In the genomic region with DNA sequence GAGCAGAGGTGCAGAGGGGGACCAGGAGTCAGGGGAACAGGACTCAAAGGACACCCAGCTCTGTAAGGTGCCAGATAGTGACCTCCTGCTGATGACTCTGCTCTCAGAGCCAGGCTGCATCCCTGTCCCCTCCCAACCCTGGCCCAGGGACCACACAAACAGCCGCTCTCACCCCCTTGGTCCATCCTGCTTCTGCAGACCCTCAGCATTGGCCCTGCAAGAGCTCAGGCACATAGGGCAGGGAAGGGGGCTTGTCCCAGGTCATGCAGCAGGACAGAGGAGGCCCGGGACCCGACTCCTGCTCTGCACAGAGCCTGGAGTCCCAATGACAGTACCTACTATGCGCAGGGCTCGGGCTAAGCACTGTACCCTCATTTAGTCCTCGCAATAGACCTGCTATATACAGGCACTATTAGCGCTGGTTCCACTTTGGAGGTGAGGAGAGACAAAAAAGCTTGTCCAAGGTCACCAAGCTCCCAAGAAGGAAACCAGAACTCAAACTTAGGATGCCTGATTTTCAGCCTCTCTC, we compare ENCODE assay signal across 17 cellular contexts. TPM values are rescaled to one million over a fixed set of nuclear protein-coding genes. Genes with fewer than 3 reads are reported as not detected.
A peak's percentile ranks its signal among the peaks of the same experiment; 100 is the strongest.
DNase-seq lines count a peak whose midpoint lies in the region; ATAC-seq and TF ChIP-seq lines count a peak whose summit lies in the region.
"Had no signal": no experiment of that assay in that cellular context is flagged by ENCODE, and none has a peak within 500 bp of the region (broad histone marks: within the 10 kb centered on the region; RNA-seq: fewer than 3 reads in every experiment).

No MANE protein-coding gene starts in this region.

- no TSS peak for BruUV-seq in MCF 10A (replicated peaks; lab: Mats Ljungman, UMichigan)

- TF ChIP-seq CTCF in MCF 10A (IDR thresholded peaks at IDR 0.05; ENCODE audit: unreplicated experiment) (no peak), breast epithelium (IDR thresholded peaks at IDR 0.05) (no peak), lower lobe of right lung (IDR thresholded peaks at IDR 0.05) (no peak), tibial nerve (IDR thresholded peaks at IDR 0.05) (no peak)

- POLR2A ChIA-PET in MCF 10A (lab: Yijun Ruan, JAX) = interaction anchor here (0.7 to 4.1 kb wide), 8 partner anchors 12 to 510 kb away, joined by 3 to 35 read pairs (median 8); partner anchors contain the start of gene EPHA2

- no peak for TF ChIP-seq EP300 in tibial nerve (IDR thresholded peaks at IDR 0.05)

- TF ChIP-seq POLR2A in breast epithelium (IDR thresholded peaks at IDR 0.05) = no peak
- no peak for TF ChIP-seq POLR2A in tibial nerve (IDR thresholded peaks at IDR 0.05)

- H3K36me3 Mint-ChIP-seq in MCF 10A (ENCODE audit: insufficient read depth, unreplicated experiment) = peaks cover 96% of the 10 kb centered on the region
- H3K36me3 Mint-ChIP-seq: activated CD8-positive, alpha-beta memory T cell treated with anti-CD3 and anti-CD28 coated beads, Interleukin-2, amount 10 ng/mL, durations not matched to agents 7 days and 5 days had no signal

- no peaks in the 10 kb centered on the region for H3K9me3 Mint-ChIP-seq in MCF 10A (ENCODE audit: unreplicated experiment)
- H3K9me3 Mint-ChIP-seq: CD4-positive, alpha-beta T cell had no signal

- H3K27ac Mint-ChIP-seq in MCF 10A (ENCODE audit: low read depth, unreplicated experiment) = peak overlapping the region; percentile 63
- H3K27ac Mint-ChIP-seq: activated CD8-positive, alpha-beta memory T cell treated with anti-CD3 and anti-CD28 coated beads, Interleukin-2, amount 10 ng/mL, durations not matched to agents 7 days and 5 days; CD4-positive, alpha-beta T cell had no signal

- ATAC-seq in lower lobe of right lung = no peak
- ATAC-seq: activated CD8-positive, alpha-beta memory T cell treated with anti-CD3 and anti-CD28 coated beads, Interleukin-2, amount 10 ng/mL, durations not matched to agents 7 days and 5 days had no signal

- DNase-seq in MCF 10A (ENCODE audit: unreplicated experiment) (no peak), breast epithelium (ENCODE audit: low spot score in 2 of 2) (no peak), lower lobe of right lung (no peak), tibial nerve (ENCODE audit: low spot score in 2 of 2) (no peak), T-helper 9 cell (no peak), amniotic stem cell (lab: John Stamatoyannopoulos, UW) (no peak), T1000 (lab: John Stamatoyannopoulos, UW) (no peak)
- DNase-seq: 8988T; activated CD8-positive, alpha-beta memory T cell treated with anti-CD3 and anti-CD28 coated beads, Interleukin-2, amount 10 ng/mL, durations not matched to agents 7 days and 5 days; activated gamma-delta T cell treated with Interleukin-2 at 50 U/mL for 16 hours; CD4-positive, alpha-beta T cell; dorsolateral prefrontal cortex; Karpas-422; small intestine; stimulated activated naive CD4-positive, alpha-beta T cell had no signal

- H3K9me3 ChIP-seq in breast epithelium = no peaks in the 10 kb centered on the region
- no peaks in the 10 kb centered on the region for H3K9me3 ChIP-seq in lower lobe of right lung
- H3K9me3 ChIP-seq in tibial nerve = no peaks in the 10 kb centered on the region

- H3K4me3 ChIP-seq in breast epithelium (no peak overlapping the region), lower lobe of right lung (no peak overlapping the region), tibial nerve (no peak overlapping the region)
- H3K4me3 ChIP-seq: dorsolateral prefrontal cortex had no signal

- CTCF ChIA-PET in MCF 10A (lab: Yijun Ruan, JAX) = interaction anchor here (1.1 to 3.4 kb wide), 4 partner anchors 47 to 104 kb away, joined by 3 to 17 read pairs (median 6); no protein-coding TSS in a partner anchor

- H3K36me3 ChIP-seq in breast epithelium = no peaks in the 10 kb centered on the region
- H3K36me3 ChIP-seq in lower lobe of right lung = peaks cover 33% of the 10 kb centered on the region
- peaks cover 0 to 62% (median 0%) of the 10 kb centered on the region in 3 donors for H3K36me3 ChIP-seq in tibial nerve

- 86 to 94% methylated on average over 7 of the region's 7 CpGs for WGBS in tibial nerve, 2 donors

- H3K27me3 ChIP-seq in breast epithelium = no peaks in the 10 kb centered on the region
- H3K27me3 ChIP-seq in lower lobe of right lung (ENCODE audit: low read depth) = no peaks in the 10 kb centered on the region
- no peaks in the 10 kb centered on the region for H3K27me3 ChIP-seq in tibial nerve

- H3K27me3 Mint-ChIP-seq in MCF 10A (ENCODE audit: insufficient read depth, unreplicated experiment) = no peaks in the 10 kb centered on the region
- H3K27me3 Mint-ChIP-seq: CD4-positive, alpha-beta T cell had no signal

- H3K4me1 ChIP-seq in breast epithelium = peaks cover 0 to 18% of the 10 kb centered on the region in 2 donors
- H3K4me1 ChIP-seq in lower lobe of right lung = peaks cover 61% of the 10 kb centered on the region
- H3K4me1 ChIP-seq in tibial nerve = peaks cover 0 to 67% (median 29%) of the 10 kb centered on the region in 4 donors

- H3K27ac ChIP-seq in breast epithelium = peak overlapping the region in 1 of 2 donors; percentile 77
- peak overlapping the region; percentile 27 for H3K27ac ChIP-seq in angular gyrus (ENCODE audit: low read depth, low read length)
- H3K27ac ChIP-seq in lower lobe of right lung = peak overlapping the region; percentile 63
- H3K27ac ChIP-seq in tibial nerve = peak overlapping the region in 3 of 4 donors; percentile 37 to 88 (median 86)
- H3K27ac ChIP-seq: VCaP had no signal

- intact Hi-C loops in MCF 10A (cut with micrococcal nuclease) (loop anchor here (10.0 kb wide), 1 partner anchor 105 kb away; no protein-coding TSS in a partner anchor), breast epithelium (cut with DNase I; ENCODE audit: low total_unique reads) (no loop called here), lower lobe of right lung (cut with DNase I) (no loop called here)

- peak overlapping the region; percentile 26 for H3K4me3 Mint-ChIP-seq in MCF 10A (ENCODE audit: unreplicated experiment)
- H3K4me3 Mint-ChIP-seq: activated CD8-positive, alpha-beta memory T cell treated with anti-CD3 and anti-CD28 coated beads, Interleukin-2, amount 10 ng/mL, durations not matched to agents 7 days and 5 days; CD4-positive, alpha-beta T cell had no signal

- H3K4me1 Mint-ChIP-seq in MCF 10A (ENCODE audit: insufficient read depth, unreplicated experiment) = peaks cover 58% of the 10 kb centered on the region

RNA-seq across cellular contexts. Expression of gene EPHA2, which starts 15.7 kb away (rescaled TPM):
- 206 and 248 TPM in 2 replicates for total RNA-seq in MCF 10A (2022)
- total RNA-seq in breast epithelium = 10 to 100 TPM in 2 of 3 donors, 1 to 10 TPM in 1; 5.8 to 18.4 (median 16.7) TPM
- 20.4 TPM for total RNA-seq in lower lobe of right lung
- 10 to 100 TPM; 30.0 to 66.9 (median 35.9) TPM for total RNA-seq in tibial nerve
- total RNA-seq: activated CD8-positive, alpha-beta memory T cell treated with anti-CD3 and anti-CD28 coated beads, Interleukin-2, amount 10 ng/mL, durations not matched to agents 7 days and 5 days had no signal
